15 cellular contexts compared by ENCODE assay signal in the genomic region with DNA sequence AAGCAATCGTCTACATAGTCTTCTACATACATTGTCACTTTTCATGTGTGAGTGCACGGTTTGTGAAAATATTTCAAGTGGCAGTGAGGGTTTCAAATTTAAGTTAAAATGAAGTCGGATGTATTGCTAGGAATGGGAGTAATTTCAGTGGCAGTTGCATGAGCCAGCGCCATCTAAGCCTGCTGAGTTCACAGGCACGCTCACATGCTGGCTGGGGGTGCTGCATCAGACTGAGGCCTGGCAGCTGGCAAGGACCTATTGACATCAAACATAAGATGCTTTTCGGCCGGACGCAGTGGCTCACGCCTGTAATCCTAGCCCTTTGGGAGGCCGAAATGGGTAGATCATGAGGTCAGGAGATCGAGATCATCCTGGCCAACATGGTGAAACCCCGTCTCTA.
"Had no signal": no experiment of that assay in that cellular context is flagged by ENCODE, and none has a peak within 500 bp of the region (broad histone marks: within the 10 kb centered on the region; RNA-seq: fewer than 3 reads in every experiment).

No MANE protein-coding gene starts in this region.

- H3K27ac ChIP-seq: esophagus muscularis mucosa, lower lobe of right lung, neural progenitor cell, skin epidermis had no signal

- H3K4me3 Mint-ChIP-seq: activated CD4-positive, alpha-beta T cell treated with anti-CD3 and anti-CD28 coated beads, Interleukin-2, amount 10 ng/mL, durations not matched to agents 7 days and 5 days; activated T-helper 1 cell treated with anti-CD3 and anti-CD28 coated beads, Interleukin-12 subunit alpha, Interleukin-12 subunit beta, Interleukin-2, Interleukin-4 antibody, amounts not matched to agents 30 ng/mL and 10 ng/mL and 1 ng/mL, durations not matched to agents 14 hours and 24 hours and 36 hours; mesothelial cell of epicardium; neural progenitor cell; stimulated activated naive CD8-positive, alpha-beta T cell treated with anti-CD3 and anti-CD28 coated beads, Interleukin-15, Interleukin-2, amounts not matched to agents 100 ng/mL and 50 ng/mL, for 24 hours had no signal

- H3K9me3 Mint-ChIP-seq: activated CD4-positive, alpha-beta T cell treated with anti-CD3 and anti-CD28 coated beads, Interleukin-2, amount 10 ng/mL, durations not matched to agents 7 days and 5 days; activated T-helper 1 cell treated with anti-CD3 and anti-CD28 coated beads, Interleukin-12 subunit alpha, Interleukin-12 subunit beta, Interleukin-2, Interleukin-4 antibody, amounts not matched to agents 30 ng/mL and 10 ng/mL and 1 ng/mL, durations not matched to agents 14 hours and 24 hours and 36 hours; mesothelial cell of epicardium; neural progenitor cell; stimulated activated naive CD8-positive, alpha-beta T cell treated with anti-CD3 and anti-CD28 coated beads, Interleukin-15, Interleukin-2, amounts not matched to agents 100 ng/mL and 50 ng/mL, for 24 hours had no signal

- ATAC-seq: lower lobe of right lung, right cardiac atrium had no signal

- H3K27ac Mint-ChIP-seq: activated CD4-positive, alpha-beta T cell treated with anti-CD3 and anti-CD28 coated beads, Interleukin-2, amount 10 ng/mL, durations not matched to agents 7 days and 5 days; activated T-helper 1 cell treated with anti-CD3 and anti-CD28 coated beads, Interleukin-12 subunit alpha, Interleukin-12 subunit beta, Interleukin-2, Interleukin-4 antibody, amounts not matched to agents 30 ng/mL and 10 ng/mL and 1 ng/mL, durations not matched to agents 14 hours and 24 hours and 36 hours; mesothelial cell of epicardium; neural progenitor cell; progenitor cell of endocrine pancreas; stimulated activated naive CD8-positive, alpha-beta T cell treated with anti-CD3 and anti-CD28 coated beads, Interleukin-15, Interleukin-2, amounts not matched to agents 100 ng/mL and 50 ng/mL, for 24 hours had no signal

- H3K27me3 Mint-ChIP-seq: activated CD4-positive, alpha-beta T cell treated with anti-CD3 and anti-CD28 coated beads, Interleukin-2, amount 10 ng/mL, durations not matched to agents 7 days and 5 days; progenitor cell of endocrine pancreas; stimulated activated naive CD8-positive, alpha-beta T cell treated with anti-CD3 and anti-CD28 coated beads, Interleukin-15, Interleukin-2, amounts not matched to agents 100 ng/mL and 50 ng/mL, for 24 hours had no signal

- DNase-seq: activated CD4-positive, alpha-beta T cell treated with anti-CD3 and anti-CD28 coated beads, Interleukin-2, amount 10 ng/mL, durations not matched to agents 7 days and 5 days; activated CD4-positive, CD25-positive, alpha-beta regulatory T cell; activated CD8-positive, alpha-beta memory T cell treated with anti-CD3 and anti-CD28 coated beads for 24 hours; activated naive CD4-positive, alpha-beta T cell; lower lobe of right lung; right cardiac atrium; SIG-M5; stimulated activated CD4-positive, alpha-beta T cell treated with anti-CD3 and anti-CD28 coated beads, Interleukin-4, amount 100 ng/mL, for 24 hours had no signal
